ENCODE assay signal across 14 cellular contexts in the genomic region with DNA sequence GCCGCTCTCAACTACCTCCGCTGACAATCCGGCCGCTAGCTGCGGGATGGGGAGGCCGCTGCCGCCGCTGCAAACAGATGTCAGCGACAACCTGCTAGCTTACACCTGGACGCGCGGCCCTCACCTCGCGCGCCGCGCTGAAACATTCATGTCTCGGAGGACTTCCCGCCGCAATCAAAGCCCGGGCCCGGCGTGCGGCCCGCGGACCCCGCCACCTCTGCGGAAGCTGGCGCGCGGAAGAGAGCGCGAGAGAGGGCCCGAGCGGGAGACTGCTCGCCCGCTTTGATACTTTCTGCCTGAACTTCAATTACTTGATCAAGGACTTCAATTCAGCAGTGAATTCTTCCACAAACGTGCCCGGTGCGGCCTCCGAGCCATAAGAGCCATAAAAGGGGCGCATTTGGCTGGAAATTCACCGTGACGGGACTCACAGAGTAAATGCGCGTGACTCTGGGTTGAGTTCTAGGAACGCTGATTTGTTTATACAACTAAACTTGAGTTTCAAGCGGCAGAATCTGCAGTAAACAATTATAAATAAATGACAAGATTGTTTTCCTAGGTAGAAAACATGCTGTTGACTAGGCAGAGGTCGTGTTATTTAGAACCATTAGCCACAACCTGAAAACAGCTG.
DNase-seq lines count a peak whose midpoint lies in the region; ATAC-seq and TF ChIP-seq lines count a peak whose summit lies in the region.
"Had no signal": no experiment of that assay in that cellular context is flagged by ENCODE, and none has a peak within 500 bp of the region (broad histone marks: within the 10 kb centered on the region; RNA-seq: fewer than 3 reads in every experiment).

No MANE protein-coding gene starts in this region.

- H3K27ac ChIP-seq in suprapubic skin: no peak overlapping the region
- H3K27ac ChIP-seq: C4-2B had no signal

- H3K36me3 Mint-ChIP-seq in activated T-helper 17 cell treated with anti-CD3 and anti-CD28 coated beads, Interleukin-2, amount 50 U/mL, for 72 hours (ENCODE audit: low read depth): peaks cover 37% of the 10 kb centered on the region

- no peaks in the 10 kb centered on the region for H3K9me3 Mint-ChIP-seq in activated T-helper 17 cell treated with anti-CD3 and anti-CD28 coated beads, Interleukin-2, amount 50 U/mL, for 72 hours

- TF ChIP-seq CTCF in astrocyte of the cerebellum (IDR thresholded peaks at IDR 0.05; ENCODE audit: low read depth, low read length, missing control alignments) (no peak), fibroblast of villous mesenchyme (IDR thresholded peaks at IDR 0.05; ENCODE audit: insufficient read depth, low read depth, low read length) (no peak), mucosa of descending colon (IDR thresholded peaks at IDR 0.05) (no peak), suprapubic skin (IDR thresholded peaks at IDR 0.05) (no peak)

- TF ChIP-seq EP300 in suprapubic skin (IDR thresholded peaks at IDR 0.05): no peak

- H3K9me3 ChIP-seq in mucosa of descending colon (no peaks in the 10 kb centered on the region), suprapubic skin (no peaks in the 10 kb centered on the region)

- 65% methylated on average over 49 of the region's 49 CpGs for WGBS in suprapubic skin

- no peaks in the 10 kb centered on the region for H3K27me3 Mint-ChIP-seq in activated T-helper 17 cell treated with anti-CD3 and anti-CD28 coated beads, Interleukin-2, amount 50 U/mL, for 72 hours

- no peak overlapping the region for H3K27ac Mint-ChIP-seq in activated T-helper 17 cell treated with anti-CD3 and anti-CD28 coated beads, Interleukin-2, amount 50 U/mL, for 72 hours

- peak overlapping the region; percentile 35 for H3K4me3 ChIP-seq in astrocyte of the cerebellum (ENCODE audit: low read depth, low read length)
- H3K4me3 ChIP-seq in fibroblast of villous mesenchyme (ENCODE audit: low read depth, low read length): no peak overlapping the region
- H3K4me3 ChIP-seq in mucosa of descending colon: no peak overlapping the region
- peak overlapping the region; percentile 17 for H3K4me3 ChIP-seq in suprapubic skin

- H3K36me3 ChIP-seq in mucosa of descending colon (ENCODE audit: low read depth): no peaks in the 10 kb centered on the region
- H3K36me3 ChIP-seq in suprapubic skin: peaks cover 8% of the 10 kb centered on the region

- H3K4me1 Mint-ChIP-seq in activated T-helper 17 cell treated with anti-CD3 and anti-CD28 coated beads, Interleukin-2, amount 50 U/mL, for 72 hours: no peaks in the 10 kb centered on the region

- in situ Hi-C loops in astrocyte of the cerebellum (cut with HindIII; ENCODE audit: low sequenced_read_pairs): no loop called here

- intact Hi-C loops in mucosa of descending colon (cut with DNase I, micrococcal nuclease): no loop called here

- DNase-seq in astrocyte of the cerebellum (ENCODE audit: low read depth) (peak; percentile 23), fibroblast of villous mesenchyme (ENCODE audit: low read depth) (peak; percentile 35), mucosa of descending colon (peak in 2 of 3 donors; percentile 17 to 41), suprapubic skin (ENCODE audit: low spot score in 2 of 2) (no peak)
- DNase-seq in activated CD4-positive, alpha-beta T cell treated with anti-CD3 and anti-CD28 coated beads for 1 hour: no peak
- DNase-seq: effector memory CD4-positive, alpha-beta T cell; EL; NCI-H446; stimulated activated naive CD8-positive, alpha-beta T cell treated with anti-CD3 and anti-CD28 coated beads, Interleukin-15, Interleukin-2, amounts not matched to agents 100 U/mL and 50 U/mL, for 24 hours had no signal

- no peaks in the 10 kb centered on the region for H3K27me3 ChIP-seq in suprapubic skin

- H3K4me1 ChIP-seq in mucosa of descending colon (ENCODE audit: low read depth): no peaks in the 10 kb centered on the region
- H3K4me1 ChIP-seq in suprapubic skin: no peaks in the 10 kb centered on the region

- no peak for TF ChIP-seq POLR2A in suprapubic skin (IDR thresholded peaks at IDR 0.05)

- no peak overlapping the region for H3K4me3 Mint-ChIP-seq in activated T-helper 17 cell treated with anti-CD3 and anti-CD28 coated beads, Interleukin-2, amount 50 U/mL, for 72 hours

- ATAC-seq in mucosa of descending colon (no peak), GM19463 (IDR thresholded peaks at IDR 0.05; ENCODE audit: unreplicated experiment) (no peak), GM21529 (IDR thresholded peaks at IDR 0.05; ENCODE audit: unreplicated experiment) (no peak)
- ATAC-seq in activated T-helper 17 cell treated with anti-CD3 and anti-CD28 coated beads, Interleukin-2, amount 50 U/mL, for 72 hours (replicated peaks): no peak
- ATAC-seq: Panc1; stimulated activated naive CD8-positive, alpha-beta T cell treated with anti-CD3 and anti-CD28 coated beads, Interleukin-15, Interleukin-2, amounts not matched to agents 100 U/mL and 50 U/mL, for 24 hours had no signal

Comparison
In these comparisons a context has a peak if more than half of its experiments do, and no peak if none do; other contexts are left out.
1. DNase-seq: peak in astrocyte of the cerebellum (single experiment), fibroblast of villous mesenchyme (single experiment) and mucosa of descending colon (2 of 3); none in suprapubic skin (0 of 2) and activated CD4-positive, alpha-beta T cell treated with anti-CD3 and anti-CD28 coated beads for 1 hour (single experiment).
2. H3K4me3 ChIP-seq: peak in astrocyte of the cerebellum (single experiment) and suprapubic skin (single experiment); none in fibroblast of villous mesenchyme (single experiment) and mucosa of descending colon (single experiment).